Comparison of ENCODE assay signal across 14 cellular contexts in the genomic region with DNA sequence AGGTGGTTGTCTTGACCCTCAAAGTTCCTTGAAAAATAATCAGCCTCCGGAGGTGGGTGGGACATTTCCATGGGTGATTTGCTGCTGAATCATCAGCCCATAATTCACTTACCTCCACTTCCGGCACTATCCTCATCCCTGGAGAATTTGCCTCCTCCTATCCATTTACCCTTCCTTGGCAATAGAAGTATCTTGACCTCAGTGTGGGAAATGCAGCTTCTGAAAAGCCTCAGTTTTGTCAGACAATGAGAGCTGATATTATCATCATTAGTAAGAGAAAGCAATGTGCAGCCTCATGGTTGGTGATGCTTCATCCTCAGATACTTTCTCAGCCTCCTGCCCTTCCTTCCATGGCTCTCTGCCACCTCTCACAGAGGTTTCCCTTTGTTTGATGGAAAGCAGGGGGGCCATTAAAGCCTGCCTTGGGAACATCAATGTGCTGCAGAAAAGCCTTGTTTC. TPM values are rescaled to one million over a fixed set of nuclear protein-coding genes. Genes with fewer than 3 reads are reported as not detected.
DNase-seq lines count a peak whose midpoint lies in the region; ATAC-seq and TF ChIP-seq lines count a peak whose summit lies in the region.
"Had no signal": no experiment of that assay in that cellular context is flagged by ENCODE, and none has a peak within 500 bp of the region (broad histone marks: within the 10 kb centered on the region; RNA-seq: fewer than 3 reads in every experiment).

No MANE protein-coding gene starts in this region.

- no peak for ATAC-seq in activated T-cell treated with anti-CD3 and anti-CD28 coated beads, Interleukin-2, amount 50 U/mL, for 4 hours
- ATAC-seq in Right ventricle myocardium superior (ENCODE audit: poor library complexity) = no peak
- ATAC-seq: activated CD8-positive, alpha-beta T cell treated with anti-CD3 and anti-CD28 coated beads for 36 hours; body of pancreas; sciatic nerve; stimulated activated naive B cell treated with anti-CD40 and anti-IgM and Interleukin-4, amounts not matched to agents 10 μg/mL and 1 μg/mL and 100 μg/mL, for 72 hours had no signal

- DNase-seq in MCF 10A (ENCODE audit: unreplicated experiment) (peak; percentile 80), breast epithelium (ENCODE audit: low spot score in 2 of 2) (no peak), RPMI7951 (ENCODE audit: low read depth) (peak; percentile 88), fibroblast of the aortic adventitia (ENCODE audit: low read depth) (peak; percentile 91), foreskin melanocyte (no peak), GDM1 (lab: John Stamatoyannopoulos, UW) (no peak), Right ventricle myocardium superior (no peak)
- DNase-seq in activated T-cell treated with anti-CD3 and anti-CD28 coated beads, Interleukin-2, amount 50 U/mL, for 4 hours = no peak
- DNase-seq: activated CD8-positive, alpha-beta T cell treated with anti-CD3 and anti-CD28 coated beads for 36 hours; body of pancreas; CD4-positive, alpha-beta T cell; stimulated activated naive B cell treated with anti-CD40 and anti-IgM and Interleukin-4, amounts not matched to agents 10 μg/mL and 1 μg/mL and 100 μg/mL, for 72 hours had no signal

- H3K4me3 ChIP-seq in breast epithelium = no peak overlapping the region
- H3K4me3 ChIP-seq in fibroblast of the aortic adventitia (ENCODE audit: low read depth, low read length) = peak overlapping the region; percentile 1
- H3K4me3 ChIP-seq: body of pancreas had no signal

- POLR2A ChIA-PET in MCF 10A (lab: Yijun Ruan, JAX) = interaction anchor here (1.1 kb wide), 1 partner anchor 47 kb away, joined by 3 read pairs; no protein-coding TSS in a partner anchor

- TF ChIP-seq POLR2A in breast epithelium (IDR thresholded peaks at IDR 0.05) = no peak

- no peaks in the 10 kb centered on the region for H3K4me1 ChIP-seq in breast epithelium
- H3K4me1 ChIP-seq: body of pancreas had no signal

- no peak overlapping the region for H3K27ac ChIP-seq in breast epithelium
- H3K27ac ChIP-seq: body of pancreas, KMS-11 had no signal

- no peaks in the 10 kb centered on the region for H3K27me3 Mint-ChIP-seq in MCF 10A (ENCODE audit: insufficient read depth, unreplicated experiment)
- peaks cover 2% of the 10 kb centered on the region for H3K27me3 Mint-ChIP-seq in activated T-cell treated with anti-CD3 and anti-CD28 coated beads, Interleukin-2, amount 50 U/mL, for 4 hours (ENCODE audit: low read depth)

- H3K9me3 Mint-ChIP-seq in MCF 10A (ENCODE audit: unreplicated experiment) = no peaks in the 10 kb centered on the region
- H3K9me3 Mint-ChIP-seq in activated T-cell treated with anti-CD3 and anti-CD28 coated beads, Interleukin-2, amount 50 U/mL, for 4 hours = no peaks in the 10 kb centered on the region
- H3K9me3 Mint-ChIP-seq: activated CD8-positive, alpha-beta T cell treated with anti-CD3 and anti-CD28 coated beads for 36 hours; CD4-positive, alpha-beta T cell; stimulated activated naive B cell treated with anti-CD40 and anti-IgM and Interleukin-4, amounts not matched to agents 10 μg/mL and 1 μg/mL and 100 μg/mL, for 72 hours had no signal

- TF ChIP-seq CTCF in MCF 10A (IDR thresholded peaks at IDR 0.05; ENCODE audit: unreplicated experiment) = no peak
- TF ChIP-seq CTCF in breast epithelium (IDR thresholded peaks at IDR 0.05) = no peak
- no peak for TF ChIP-seq CTCF in fibroblast of the aortic adventitia (IDR thresholded peaks at IDR 0.05; ENCODE audit: insufficient read depth, low read length)

- no peaks in the 10 kb centered on the region for H3K36me3 Mint-ChIP-seq in MCF 10A (ENCODE audit: insufficient read depth, unreplicated experiment)
- no peaks in the 10 kb centered on the region for H3K36me3 Mint-ChIP-seq in activated T-cell treated with anti-CD3 and anti-CD28 coated beads, Interleukin-2, amount 50 U/mL, for 4 hours (ENCODE audit: insufficient read depth)
- H3K36me3 Mint-ChIP-seq: stimulated activated naive B cell treated with anti-CD40 and anti-IgM and Interleukin-4, amounts not matched to agents 10 μg/mL and 1 μg/mL and 100 μg/mL, for 72 hours had no signal

- CTCF ChIA-PET in MCF 10A (lab: Yijun Ruan, JAX) = interaction anchor here (0.7 to 0.8 kb wide), 2 partner anchors 27 to 36 kb away, joined by 3 read pairs; no protein-coding TSS in a partner anchor

- no peaks in the 10 kb centered on the region for H3K36me3 ChIP-seq in breast epithelium

- H3K4me3 Mint-ChIP-seq in MCF 10A (ENCODE audit: unreplicated experiment) = peak overlapping the region; percentile 54
- no peak overlapping the region for H3K4me3 Mint-ChIP-seq in activated T-cell treated with anti-CD3 and anti-CD28 coated beads, Interleukin-2, amount 50 U/mL, for 4 hours
- H3K4me3 Mint-ChIP-seq: activated CD8-positive, alpha-beta T cell treated with anti-CD3 and anti-CD28 coated beads for 36 hours; CD4-positive, alpha-beta T cell; stimulated activated naive B cell treated with anti-CD40 and anti-IgM and Interleukin-4, amounts not matched to agents 10 μg/mL and 1 μg/mL and 100 μg/mL, for 72 hours had no signal

- H3K27ac Mint-ChIP-seq in MCF 10A (ENCODE audit: low read depth, unreplicated experiment) = peak overlapping the region; percentile 87
- H3K27ac Mint-ChIP-seq: activated CD8-positive, alpha-beta T cell treated with anti-CD3 and anti-CD28 coated beads for 36 hours; CD4-positive, alpha-beta T cell; stimulated activated naive B cell treated with anti-CD40 and anti-IgM and Interleukin-4, amounts not matched to agents 10 μg/mL and 1 μg/mL and 100 μg/mL, for 72 hours had no signal

- no TSS peak for BruUV-seq in MCF 10A (replicated peaks; lab: Mats Ljungman, UMichigan)

- peaks cover 16% of the 10 kb centered on the region for H3K4me1 Mint-ChIP-seq in MCF 10A (ENCODE audit: insufficient read depth, unreplicated experiment)
- no peaks in the 10 kb centered on the region for H3K4me1 Mint-ChIP-seq in activated T-cell treated with anti-CD3 and anti-CD28 coated beads, Interleukin-2, amount 50 U/mL, for 4 hours (ENCODE audit: low read depth)
- H3K4me1 Mint-ChIP-seq: stimulated activated naive B cell treated with anti-CD40 and anti-IgM and Interleukin-4, amounts not matched to agents 10 μg/mL and 1 μg/mL and 100 μg/mL, for 72 hours had no signal

- H3K9me3 ChIP-seq in breast epithelium = no peaks in the 10 kb centered on the region
- H3K9me3 ChIP-seq: body of pancreas had no signal

- H3K27me3 ChIP-seq in breast epithelium = no peaks in the 10 kb centered on the region
- H3K27me3 ChIP-seq: body of pancreas had no signal

- intact Hi-C loops in MCF 10A (cut with micrococcal nuclease) (no loop called here), breast epithelium (cut with DNase I; ENCODE audit: low total_unique reads) (no loop called here), Right ventricle myocardium superior (cut with DNase I) (no loop called here)

RNA-seq across cellular contexts. Expression of a gene that starts 33.3 kb away (rescaled TPM):
- total RNA-seq in MCF 10A (2022) (0.28 TPM in 1 of 2 replicates, not detected in the other), breast epithelium (1 to 10 TPM in 2 of 3 donors, not detected in 1; 2.0 to 6.7 TPM), fibroblast of the aortic adventitia (ENCODE audit: low replicate concordance) (255 and 538 TPM in 2 replicates), Right ventricle myocardium superior (0.78 TPM)
- 18.3 and 24.1 TPM in 2 replicates for total RNA-seq in RPMI7951 (2014; rRNA removed; shearing (Covaris generic))
- not detected for total RNA-seq in activated T-cell treated with anti-CD3 and anti-CD28 coated beads, Interleukin-2, amount 50 U/mL, for 4 hours
- total RNA-seq: activated CD8-positive, alpha-beta T cell treated with anti-CD3 and anti-CD28 coated beads for 36 hours; CD4-positive, alpha-beta T cell had no signal

Comparison
In these comparisons a context has a peak if more than half of its experiments do, and no peak if none do; other contexts are left out.
1. DNase-seq: peak in MCF 10A (single experiment), RPMI7951 (single experiment) and fibroblast of the aortic adventitia (single experiment); none in breast epithelium (0 of 2), activated T-cell treated with anti-CD3 and anti-CD28 coated beads, Interleukin-2, amount 50 U/mL, for 4 hours (single experiment), foreskin melanocyte (single experiment), GDM1 (single experiment) and Right ventricle myocardium superior (single experiment).
2. RNA of a gene that starts 33.3 kb away (total RNA-seq): 255 to 538 TPM in fibroblast of the aortic adventitia; 18.3 to 24.1 TPM in RPMI7951, 2.0 to 6.7 TPM in breast epithelium, 0.78 TPM in Right ventricle myocardium superior (single experiment), 0.28 TPM in MCF 10A and not detected in activated T-cell treated with anti-CD3 and anti-CD28 coated beads, Interleukin-2, amount 50 U/mL, for 4 hours; every median in the first group is over 10 times any median in the second.